8 cellular contexts compared by ENCODE assay signal in the genomic region with DNA sequence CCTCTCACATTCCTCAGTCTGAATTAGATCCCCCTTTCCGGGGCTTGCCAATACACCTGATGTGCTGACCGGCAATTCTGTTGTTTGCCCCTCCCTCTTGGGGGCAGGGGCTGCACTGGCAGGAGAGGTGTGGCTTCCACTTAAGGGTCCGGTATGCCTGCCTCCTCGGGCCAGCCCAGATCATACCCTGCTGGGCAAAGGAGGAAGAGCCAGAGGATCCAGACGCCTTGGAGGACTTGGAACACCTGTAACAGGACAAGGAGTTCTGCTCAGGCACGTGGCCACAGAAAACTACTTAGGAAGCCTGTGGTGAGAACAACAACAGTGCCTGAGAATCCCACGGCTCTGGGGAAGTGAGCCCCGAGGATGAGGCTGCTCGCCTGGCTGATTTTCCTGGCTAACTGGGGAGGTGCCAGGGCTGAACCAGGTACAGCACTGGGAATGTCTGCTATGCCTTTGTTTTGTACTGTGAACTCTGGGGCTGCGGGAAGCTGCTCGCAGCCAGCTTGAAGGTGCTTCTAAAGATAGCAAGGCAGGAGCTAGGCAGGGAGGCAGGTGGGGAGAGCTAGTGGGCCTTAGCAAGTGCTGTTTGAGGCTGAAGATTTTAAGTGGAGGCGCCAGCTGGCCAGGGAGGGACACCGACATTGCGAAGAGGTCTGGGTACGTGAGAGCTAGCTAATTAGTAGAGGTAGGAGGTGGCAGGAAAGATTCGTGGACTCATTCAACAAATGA. TPM values are rescaled to one million over a fixed set of nuclear protein-coding genes. Genes with fewer than 3 reads are reported as not detected.
DNase-seq lines count a peak whose midpoint lies in the region; TF ChIP-seq lines count a peak whose summit lies in the region.

A gene with protein sequence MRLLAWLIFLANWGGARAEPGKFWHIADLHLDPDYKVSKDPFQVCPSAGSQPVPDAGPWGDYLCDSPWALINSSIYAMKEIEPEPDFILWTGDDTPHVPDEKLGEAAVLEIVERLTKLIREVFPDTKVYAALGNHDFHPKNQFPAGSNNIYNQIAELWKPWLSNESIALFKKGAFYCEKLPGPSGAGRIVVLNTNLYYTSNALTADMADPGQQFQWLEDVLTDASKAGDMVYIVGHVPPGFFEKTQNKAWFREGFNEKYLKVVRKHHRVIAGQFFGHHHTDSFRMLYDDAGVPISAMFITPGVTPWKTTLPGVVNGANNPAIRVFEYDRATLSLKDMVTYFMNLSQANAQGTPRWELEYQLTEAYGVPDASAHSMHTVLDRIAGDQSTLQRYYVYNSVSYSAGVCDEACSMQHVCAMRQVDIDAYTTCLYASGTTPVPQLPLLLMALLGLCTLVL (plus strand): TSS at position 183 of the 732 bp plus-strand sequence. CDS start 184 bp downstream, at position 367.

- H3K4ac ChIP-seq in H9 (ENCODE audit: low read depth, low read length), result no peak within 1 kb of the TSS

- H3K79me1 ChIP-seq in H9 (ENCODE audit: insufficient read depth, low read depth, low read length, poor library complexity, severe bottlenecking), result no peaks in the 10 kb centered on the region

- H2AK5ac ChIP-seq in H9 (ENCODE audit: insufficient read length, low read length), result no peak within 1 kb of the TSS

- no peak within 1 kb of the TSS for H2BK5ac ChIP-seq in H9 (ENCODE audit: insufficient read length, low read length)

- TF ChIP-seq CTCF in H9 (conservative IDR thresholded peaks at IDR 0.05) (peak; percentile 45), RWPE1 (conservative IDR thresholded peaks at IDR 0.05; ENCODE audit: low read depth) (0 out of 2 replicates have a peak, but pooled peaks have one; percentile 16), retinal pigment epithelial cell (conservative IDR thresholded peaks at IDR 0.05; ENCODE audit: low read depth, low read length) (peak; percentile 16)

- H3K79me2 ChIP-seq in H9 (ENCODE audit: insufficient read depth, low read length), result peaks cover 2% of the 10 kb centered on the region; the same call in 1 of the 2 replicates

- peak within 1 kb of the TSS; percentile 37 for H2BK12ac ChIP-seq in H9 (ENCODE audit: insufficient read length, low read depth, low read length)

- DNase-seq in H9 (peak; percentile 96), RWPE1 (ENCODE audit: low spot score) (peak; percentile 46), erythroblast (lab: John Stamatoyannopoulos, UW) (peak in 1 of 2 experiments; percentile 33), retinal pigment epithelial cell (ENCODE audit: low read depth) (no peak), activated gamma-delta T cell (lab: John Stamatoyannopoulos, UW) (no peak)
- DNase-seq in NK-92 treated with Interleukin-12 subunit alpha and Interleukin-12 subunit beta, amount 100 ng/mL, for 24 hours (lab: John Stamatoyannopoulos, UW), result no peak
- no peak for DNase-seq in effector CD4-positive, alpha-beta T cell

- CTCF ChIA-PET in RWPE1 (lab: Yijun Ruan, JAX), result no interaction called here

- H3K27me3 ChIP-seq in BLaER1, result no peaks in the 10 kb centered on the region
- no peaks in the 10 kb centered on the region for H3K27me3 ChIP-seq in H9 (ENCODE audit: insufficient read depth, low read length)

- peaks cover 0 to 5% (median 4%) of the 10 kb centered on the region in 3 experiments; a peak in 4 of 7 replicates for H3K36me3 Mint-ChIP-seq in H9 (ENCODE audit: insufficient read depth in 1 of 3, low read depth in 3 of 3)

- TF ChIP-seq POLR2A in erythroblast (IDR thresholded peaks at IDR 0.05; ENCODE audit: low read length), result peak; percentile 37

- peak within 1 kb of the TSS; percentile 86 to 91 for H3K4me3 Mint-ChIP-seq in H9

- H3K23me2 ChIP-seq in H9 (ENCODE audit: insufficient read length, low read depth, low read length, poor library complexity, severe bottlenecking), result peaks cover 15% of the 10 kb centered on the region

- no peak within 1 kb of the TSS for H4K8ac ChIP-seq in H9 (replicated peaks; ENCODE audit: insufficient read length, low read depth, low read length)

- H2BK120ac ChIP-seq in H9 (ENCODE audit: low read depth, low read length, poor library complexity, severe bottlenecking), result no peak within 1 kb of the TSS

- H3K23ac ChIP-seq in H9 (ENCODE audit: insufficient read length, low read depth, low read length), result no peak within 1 kb of the TSS

- H2BK15ac ChIP-seq in H9 (ENCODE audit: low read depth, low read length), result no peak within 1 kb of the TSS

- H3K4me3 ChIP-seq in BLaER1, result no peak within 1 kb of the TSS
- H3K4me3 ChIP-seq in retinal pigment epithelial cell (ENCODE audit: low read length), result peak within 1 kb of the TSS; percentile 49

- H3K9me3 ChIP-seq in BLaER1, result no peaks in the 10 kb centered on the region
- H3K9me3 ChIP-seq in H9 (ENCODE audit: control insufficient read depth, low read depth, low read length), result no peaks in the 10 kb centered on the region

- no CpG with 5 or more reads among the region's 16 CpGs for WGBS in H9 (ENCODE audit: extremely low coverage, insufficient read length, low lambda C conversion rate)

- no peaks in the 10 kb centered on the region; a peak in 1 of 5 replicates for H3K9me3 Mint-ChIP-seq in H9

- peaks cover 51 to 54% of the 10 kb centered on the region in 2 experiments for H3K4me1 Mint-ChIP-seq in H9

- no peak within 1 kb of the TSS for H4K5ac ChIP-seq in H9 (ENCODE audit: insufficient read length, low read depth, low read length)

- H2BK20ac ChIP-seq in H9 (ENCODE audit: low read depth, low read length, poor library complexity, severe bottlenecking), result no peak within 1 kb of the TSS

- no peaks in the 10 kb centered on the region for H4K20me1 ChIP-seq in BLaER1
- no peaks in the 10 kb centered on the region for H4K20me1 ChIP-seq in H9 (ENCODE audit: control insufficient read depth, insufficient read depth, insufficient read length)

- H3K9ac ChIP-seq in BLaER1 (no peak within 1 kb of the TSS), H9 (ENCODE audit: extremely low read depth, insufficient read length, low read length) (peak within 1 kb of the TSS; percentile 81)

- no peaks in the 10 kb centered on the region for H3K36me3 ChIP-seq in BLaER1

- H3K4me2 ChIP-seq in BLaER1, result peak within 1 kb of the TSS; percentile 59
- peak within 1 kb of the TSS; percentile 91 for H3K4me2 ChIP-seq in H9 (ENCODE audit: insufficient read depth, insufficient read length, low read length)

- H3K27ac ChIP-seq in BLaER1, result no peak within 1 kb of the TSS
- H3K27ac ChIP-seq in H9 (ENCODE audit: insufficient read length, low read depth, low read length), result no peak within 1 kb of the TSS
- H3K27ac ChIP-seq in RWPE1, result no peak within 1 kb of the TSS

- H3K14ac ChIP-seq in H9 (ENCODE audit: insufficient read depth, low read length), result peak within 1 kb of the TSS; percentile 42

- no peak within 1 kb of the TSS for H2AFZ ChIP-seq in H9 (ENCODE audit: low read length)

- peaks cover 8% of the 10 kb centered on the region for H3K4me1 ChIP-seq in BLaER1
- peaks cover 11% of the 10 kb centered on the region; the same call in 1 of the 2 replicates for H3K4me1 ChIP-seq in H9 (ENCODE audit: insufficient read depth, low read length)

- no peak within 1 kb of the TSS for H3K56ac ChIP-seq in H9 (ENCODE audit: insufficient read length, low read depth, low read length)

- peaks cover 2% of the 10 kb centered on the region; the same call in 1 of the 2 replicates for H3K27me3 Mint-ChIP-seq in H9 (ENCODE audit: low read depth)

- no peak within 1 kb of the TSS for H3T11ph ChIP-seq in H9 (ENCODE audit: low read length)

- H3K18ac ChIP-seq in H9 (ENCODE audit: insufficient read length, low read depth, low read length), result peak within 1 kb of the TSS; percentile 43

- POLR2A ChIA-PET in RWPE1 (lab: Yijun Ruan, JAX; ENCODE audit: low non-redundant PET), result no interaction called here

- H3K27ac Mint-ChIP-seq in H9, result peak within 1 kb of the TSS; percentile 83 to 95 (median 94)

- H4K91ac ChIP-seq in H9 (ENCODE audit: insufficient read length, low read depth, low read length), result no peak within 1 kb of the TSS

RNA-seq across cellular contexts. Expression of the gene that starts here (rescaled TPM):
- 49.5 and 51.3 TPM in 2 replicates for total RNA-seq in H9 (2021)

Comparison
In these comparisons a context has a peak if more than half of its experiments do, and no peak if none do; other contexts are left out.
1. DNase-seq: peak in H9 (single experiment) and RWPE1 (single experiment); none in retinal pigment epithelial cell (single experiment), activated gamma-delta T cell (single experiment), NK-92 treated with Interleukin-12 subunit alpha and Interleukin-12 subunit beta, amount 100 ng/mL, for 24 hours (single experiment) and effector CD4-positive, alpha-beta T cell (single experiment).
2. Peak in every context shown above with its lines, with median percentiles within 50 percentile points of each other: CTCF ChIP-seq.